ENCODE assay signal across 9 cellular contexts in genomic region chr1:26163684-26164035, GRCh38. TPM values are rescaled to one million over a fixed set of nuclear protein-coding genes. Genes with fewer than 3 reads are reported as not detected.
DNase-seq lines count a peak whose midpoint lies in the region; ATAC-seq and TF ChIP-seq lines count a peak whose summit lies in the region.
"Had no signal": no experiment of that assay in that cellular context is flagged by ENCODE, and none has a peak within 500 bp of the region (broad histone marks: within the 10 kb centered on the region; RNA-seq: fewer than 3 reads in every experiment).

No MANE protein-coding gene starts in this region.

- H3K9me3 ChIP-seq in CD4-positive, alpha-beta memory T cell (ENCODE audit: control insufficient read depth in 1 of 2, low read length in 2 of 2), result no peaks in the 10 kb centered on the region
- no peaks in the 10 kb centered on the region for H3K9me3 ChIP-seq in Loucy (ENCODE audit: insufficient read depth, low read depth, low read length)
- no peaks in the 10 kb centered on the region for H3K9me3 ChIP-seq in parathyroid adenoma (ENCODE audit: control insufficient read depth, low read length)

- no peak for DNase-seq in CD4-positive, alpha-beta memory T cell
- DNase-seq in epithelial cell of proximal tubule (ENCODE audit: low read depth) (no peak), left lobe of liver (ENCODE audit: low spot score) (no peak)
- no peak for DNase-seq in central memory CD4-positive, alpha-beta T cell
- DNase-seq: NCI-H1694 had no signal

- H3K79me2 ChIP-seq in Loucy (ENCODE audit: insufficient read depth, low read length) (peaks cover 32% of the 10 kb centered on the region), parathyroid adenoma (no peaks in the 10 kb centered on the region)

- peaks cover 7% of the 10 kb centered on the region for H3K27me3 ChIP-seq in CD4-positive, alpha-beta memory T cell (ENCODE audit: insufficient read depth, low read length)
- H3K27me3 ChIP-seq in Loucy (ENCODE audit: insufficient read depth, low read length, poor library complexity, severe bottlenecking) (no peaks in the 10 kb centered on the region), parathyroid adenoma (ENCODE audit: control insufficient read depth, insufficient read depth, low read length) (no peaks in the 10 kb centered on the region)

- no peak for ATAC-seq in HG02763 (IDR thresholded peaks at IDR 0.05; ENCODE audit: unreplicated experiment)
- ATAC-seq in left lobe of liver, result no peak
- ATAC-seq in HG03457 (IDR thresholded peaks at IDR 0.05; ENCODE audit: unreplicated experiment), result no peak

- H3K9me2 ChIP-seq in Loucy (replicated peaks; ENCODE audit: low read depth, low read length), result no peaks in the 10 kb centered on the region

- H3K27ac ChIP-seq in CD4-positive, alpha-beta memory T cell (ENCODE audit: low read depth, low read length), result no peak overlapping the region
- H3K27ac ChIP-seq in parathyroid adenoma, result no peak overlapping the region

- no peak overlapping the region for H3K27ac Mint-ChIP-seq in CD4-positive, alpha-beta memory T cell

- H2AFZ ChIP-seq in Loucy (ENCODE audit: low read length) (no peak overlapping the region), parathyroid adenoma (peak overlapping the region; percentile 73)

- POLR2A ChIA-PET in CD4-positive, alpha-beta memory T cell (lab: Charles Lee; ENCODE audit: partially characterized antibody), result no interaction called here

- H3K36me3 ChIP-seq in CD4-positive, alpha-beta memory T cell (ENCODE audit: insufficient read depth, low read length), result no peaks in the 10 kb centered on the region
- H3K36me3 ChIP-seq in Loucy (ENCODE audit: insufficient read depth, low read length) (no peaks in the 10 kb centered on the region), parathyroid adenoma (ENCODE audit: control insufficient read depth, insufficient read depth, low read length) (no peaks in the 10 kb centered on the region)

- H3K4me1 ChIP-seq in CD4-positive, alpha-beta memory T cell (ENCODE audit: insufficient read depth, low read length), result peaks cover 16% of the 10 kb centered on the region
- peaks cover 33% of the 10 kb centered on the region for H3K4me1 ChIP-seq in Loucy (ENCODE audit: insufficient read depth, low read length, poor library complexity, severe bottlenecking)
- H3K4me1 ChIP-seq in parathyroid adenoma, result peaks cover 2% of the 10 kb centered on the region

- no peaks in the 10 kb centered on the region for H3K36me3 Mint-ChIP-seq in CD4-positive, alpha-beta memory T cell

- CTCF ChIA-PET in CD4-positive, alpha-beta memory T cell (lab: Charles Lee; ENCODE audit: partially characterized antibody), result interaction anchor here (0.7 to 2.2 kb wide), 14 partner anchors 9 to 302 kb away, joined by 3 to 11 read pairs (median 4); partner anchors contain the start of gene CEP85

- peaks cover 5 to 17% of the 10 kb centered on the region in 2 donors for H3K27me3 Mint-ChIP-seq in CD4-positive, alpha-beta memory T cell

- H3K9me3 Mint-ChIP-seq in CD4-positive, alpha-beta memory T cell, result no peaks in the 10 kb centered on the region

- H4K20me1 ChIP-seq in Loucy (ENCODE audit: insufficient read depth, low read length, poor library complexity, severe bottlenecking), result no peaks in the 10 kb centered on the region

- peak overlapping the region; percentile 26 to 64 (median 42) for H3K4me3 Mint-ChIP-seq in CD4-positive, alpha-beta memory T cell

- no peak for TF ChIP-seq CTCF in Loucy (conservative IDR thresholded peaks at IDR 0.05; ENCODE audit: low read length)
- no peak for TF ChIP-seq CTCF in epithelial cell of proximal tubule (conservative IDR thresholded peaks at IDR 0.05; ENCODE audit: low read depth, low read length)
- no peak for TF ChIP-seq CTCF in parathyroid adenoma (IDR thresholded peaks at IDR 0.05)

- H3K4me3 ChIP-seq in CD4-positive, alpha-beta memory T cell (ENCODE audit: low read length in 2 of 2), result peak overlapping the region in 1 of 2 donors; percentile 24
- peak overlapping the region; percentile 42 for H3K4me3 ChIP-seq in Loucy (ENCODE audit: low read length, poor library complexity, severe bottlenecking)
- H3K4me3 ChIP-seq in epithelial cell of proximal tubule (ENCODE audit: low read depth, low read length), result peak overlapping the region; percentile 44
- no peak overlapping the region for H3K4me3 ChIP-seq in parathyroid adenoma (ENCODE audit: low read depth, low read length)

- H3K9ac ChIP-seq in Loucy (ENCODE audit: low read depth, low read length, poor library complexity, severe bottlenecking), result no peak overlapping the region
- no peak overlapping the region for H3K9ac ChIP-seq in parathyroid adenoma

- intact Hi-C loops in CD4-positive, alpha-beta memory T cell (cut with micrococcal nuclease), result loop anchor here (1.0 kb wide), 3 partner anchors 18 to 128 kb away; no protein-coding TSS in a partner anchor

- H3K4me2 ChIP-seq in Loucy (ENCODE audit: low read depth, low read length, poor library complexity, severe bottlenecking), result peak overlapping the region; percentile 49
- peak overlapping the region; percentile 65 for H3K4me2 ChIP-seq in parathyroid adenoma (ENCODE audit: low read length)

- peaks cover 4 to 15% (median 10%) of the 10 kb centered on the region in 4 donors for H3K4me1 Mint-ChIP-seq in CD4-positive, alpha-beta memory T cell

- H3F3A ChIP-seq in Loucy (ENCODE audit: low read depth), result no peaks in the 10 kb centered on the region

RNA-seq across cellular contexts. Expression of gene FAM110D, which starts 4.8 kb away (rescaled TPM):
- total RNA-seq in CD4-positive, alpha-beta memory T cell, result not detected
- not detected for polyA plus RNA-seq in CD4-positive, alpha-beta memory T cell
- total RNA-seq in epithelial cell of proximal tubule, result not detected in 2 replicates
- total RNA-seq in left lobe of liver, result 0.28 TPM

RNA-seq across cellular contexts. Expression of gene C1orf232, which starts 5.1 kb away (rescaled TPM):
- total RNA-seq in CD4-positive, alpha-beta memory T cell, result not detected
- polyA plus RNA-seq in CD4-positive, alpha-beta memory T cell, result not detected
- total RNA-seq in epithelial cell of proximal tubule, result not detected in 2 replicates
- total RNA-seq in left lobe of liver, result not detected

RNA-seq across cellular contexts. Expression of gene ZNF593, which starts 6.0 kb away (rescaled TPM):
- total RNA-seq in CD4-positive, alpha-beta memory T cell, result 10 to 100 TPM; 10.7 to 12.4 TPM
- polyA plus RNA-seq in CD4-positive, alpha-beta memory T cell, result 10 to 100 TPM; 21.6 to 32.9 TPM
- 80.4 and 89.3 TPM in 2 replicates for total RNA-seq in epithelial cell of proximal tubule
- total RNA-seq in left lobe of liver, result 23.7 TPM

RNA-seq across cellular contexts. Expression of gene ZNF593OS, which starts 8.0 kb away (rescaled TPM):
- total RNA-seq in CD4-positive, alpha-beta memory T cell, result not detected
- polyA plus RNA-seq in CD4-positive, alpha-beta memory T cell, result under 1 TPM; 0.53 to 0.78 TPM
- total RNA-seq in epithelial cell of proximal tubule, result not detected in 2 replicates
- total RNA-seq in left lobe of liver, result not detected

RNA-seq across cellular contexts. Expression of gene CNKSR1, which starts 13.6 kb away (rescaled TPM):
- total RNA-seq in CD4-positive, alpha-beta memory T cell, result 1 to 10 TPM; 3.4 to 4.5 TPM
- 1 to 10 TPM in 1 of 2 donors, under 1 TPM in 1; 0.28 to 1.1 TPM for polyA plus RNA-seq in CD4-positive, alpha-beta memory T cell
- total RNA-seq in epithelial cell of proximal tubule (6.7 and 14.8 TPM in 2 replicates), left lobe of liver (0.63 TPM)
